In genomic region chr15:28598209-28598608, GRCh38 we compare ENCODE assay signal across 15 cellular contexts. TPM values are rescaled to one million over a fixed set of nuclear protein-coding genes. Genes with fewer than 3 reads are reported as not detected.
"Had no signal": no experiment of that assay in that cellular context is flagged by ENCODE, and none has a peak within 500 bp of the region (broad histone marks: within the 10 kb centered on the region; RNA-seq: fewer than 3 reads in every experiment).

No MANE protein-coding gene starts in this region.

RNA-seq across cellular contexts. Expression of gene GOLGA6L25, which starts 44.8 kb away (rescaled TPM):
- total RNA-seq: activated B cell treated with CpG ODN at 0.5 μM for 24 hours; activated CD4-positive, alpha-beta memory T cell treated with anti-CD3 and anti-CD28 coated beads for 36 hours; activated CD4-positive, alpha-beta memory T cell treated with anti-CD3 and anti-CD28 coated beads, Interleukin-2, amount 10 ng/mL, durations not matched to agents 7 days and 5 days; activated CD4-positive, alpha-beta T cell treated with anti-CD3 and anti-CD28 coated beads for 36 hours; activated CD4-positive, alpha-beta T cell treated with anti-CD3 and anti-CD28 coated beads, Interleukin-2, amount 10 ng/mL, durations not matched to agents 24 days and 14 days; activated CD4-positive, alpha-beta T cell treated with anti-CD3 and anti-CD28 coated beads, Interleukin-2, amount 10 ng/mL, durations not matched to agents 7 days and 5 days; activated CD8-positive, alpha-beta memory T cell treated with anti-CD3 and anti-CD28 coated beads for 36 hours; activated CD8-positive, alpha-beta memory T cell treated with anti-CD3 and anti-CD28 coated beads, Interleukin-2, amount 10 ng/mL, durations not matched to agents 7 days and 5 days; activated CD8-positive, alpha-beta T cell treated with anti-CD3 and anti-CD28 coated beads for 36 hours; activated CD8-positive, alpha-beta T cell treated with anti-CD3 and anti-CD28 coated beads, Interleukin-2, amount 10 ng/mL, durations not matched to agents 7 days and 5 days; T-cell; T-helper 1 cell treated with Interleukin-12 subunit alpha and Interleukin-12 subunit beta and Interleukin-4 antibody, amounts not matched to agents 30 ng/mL and 1 ng/mL, for 36 hours; T-helper 17 cell; T-helper 2 cell treated with Interferon-gamma antibody and Interleukin-4, amounts not matched to agents 100 ng/mL and 5 ng/mL, for 36 hours; WTC11 had no signal
